In the genomic region with DNA sequence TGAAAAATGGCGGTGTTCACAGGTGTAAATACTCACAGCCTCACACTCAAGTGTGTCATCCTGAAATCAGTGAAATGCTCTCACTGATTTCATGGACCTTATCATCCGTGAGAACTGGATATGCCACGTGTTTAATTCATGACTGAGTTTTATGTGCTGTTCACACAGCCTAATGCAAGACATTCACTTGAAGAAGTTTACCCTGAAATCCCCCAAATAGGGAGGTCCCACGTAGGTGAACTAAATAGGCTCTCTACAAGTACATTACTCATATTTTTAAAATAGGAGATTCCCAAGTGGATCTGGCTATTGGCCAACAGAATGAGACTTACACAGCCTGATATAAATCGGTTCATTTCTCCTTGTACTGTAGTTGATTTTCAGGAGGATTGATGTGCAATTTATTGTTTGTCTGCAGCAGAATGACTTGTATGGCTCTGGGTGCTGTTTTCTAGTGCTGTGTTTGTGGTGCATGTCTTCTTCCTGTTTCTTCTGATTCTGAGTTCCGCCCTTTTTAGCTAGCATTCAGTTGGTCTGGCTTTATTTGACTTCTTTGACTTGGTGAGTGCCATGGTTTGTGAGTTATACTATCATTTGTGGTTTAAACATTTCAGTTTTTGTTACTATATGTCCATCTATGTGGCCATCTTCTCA, we compare ENCODE assay signal across 9 cellular contexts. TPM values are rescaled to one million over a fixed set of nuclear protein-coding genes. Genes with fewer than 3 reads are reported as not detected.
DNase-seq lines count a peak whose midpoint lies in the region; ATAC-seq and TF ChIP-seq lines count a peak whose summit lies in the region.
"Had no signal": no experiment of that assay in that cellular context is flagged by ENCODE, and none has a peak within 500 bp of the region (broad histone marks: within the 10 kb centered on the region; RNA-seq: fewer than 3 reads in every experiment).

No MANE protein-coding gene starts in this region.

- H3K27ac ChIP-seq in CD4-positive, alpha-beta T cell (ENCODE audit: low read depth, low read length) = no peak overlapping the region
- H3K27ac ChIP-seq in suprapubic skin = no peak overlapping the region

- no peak for TF ChIP-seq EP300 in suprapubic skin (IDR thresholded peaks at IDR 0.05)

- no peak for TF ChIP-seq CTCF in activated B cell treated with CpG ODN at 0.5 μM for 24 hours (IDR thresholded peaks at IDR 0.05)
- no peak for TF ChIP-seq CTCF in progenitor cell of endocrine pancreas (IDR thresholded peaks at IDR 0.05; ENCODE audit: unreplicated experiment)
- TF ChIP-seq CTCF in CD4-positive, alpha-beta T cell (IDR thresholded peaks at IDR 0.05) = no peak
- no peak for TF ChIP-seq CTCF in suprapubic skin (IDR thresholded peaks at IDR 0.05)

- H3K4me3 Mint-ChIP-seq in activated B cell treated with CpG ODN at 0.5 μM for 24 hours (peak overlapping the region; percentile 71), progenitor cell of endocrine pancreas (ENCODE audit: low read depth) (no peak overlapping the region)
- H3K4me3 Mint-ChIP-seq in CD4-positive, alpha-beta T cell = no peak overlapping the region

- POLR2A ChIA-PET in activated B cell treated with CpG ODN at 0.5 μM for 24 hours (lab: Charles Lee) = interaction anchor here (0.5 to 2.7 kb wide), 10 partner anchors 8 to 44 kb away, joined by 3 to 31 read pairs (median 4); a partner anchor contains a TSS
- POLR2A ChIA-PET in CD4-positive, alpha-beta T cell (lab: Charles Lee) = no interaction called here

- peaks cover 37% of the 10 kb centered on the region for H3K4me1 ChIP-seq in suprapubic skin

- no peaks in the 10 kb centered on the region for H3K36me3 ChIP-seq in suprapubic skin

- H3K36me3 Mint-ChIP-seq in activated B cell treated with CpG ODN at 0.5 μM for 24 hours (ENCODE audit: low read depth) (peaks cover 15% of the 10 kb centered on the region), progenitor cell of endocrine pancreas (ENCODE audit: insufficient read depth) (peaks cover 11% of the 10 kb centered on the region)
- no peaks in the 10 kb centered on the region for H3K36me3 Mint-ChIP-seq in CD4-positive, alpha-beta T cell (ENCODE audit: low read depth)

- no peak overlapping the region for H3K4me3 ChIP-seq in suprapubic skin

- H3K27ac Mint-ChIP-seq in activated B cell treated with CpG ODN at 0.5 μM for 24 hours = peak overlapping the region; percentile 85
- H3K27ac Mint-ChIP-seq in progenitor cell of endocrine pancreas = peak overlapping the region; percentile 29
- H3K27ac Mint-ChIP-seq in CD4-positive, alpha-beta T cell = no peak overlapping the region

- peaks cover 88% of the 10 kb centered on the region for H3K4me1 Mint-ChIP-seq in activated B cell treated with CpG ODN at 0.5 μM for 24 hours
- H3K4me1 Mint-ChIP-seq in progenitor cell of endocrine pancreas (ENCODE audit: low read depth) = peaks cover 23% of the 10 kb centered on the region
- H3K4me1 Mint-ChIP-seq in CD4-positive, alpha-beta T cell (ENCODE audit: low read depth) = peaks cover 13% of the 10 kb centered on the region

- WGBS in suprapubic skin = 49% methylated on average over 6 of the region's 6 CpGs

- intact Hi-C loops in activated B cell treated with CpG ODN at 0.5 μM for 24 hours (cut with micrococcal nuclease) = loop anchor here (1.0 to 2.0 kb wide), 3 partner anchors 12 to 37 kb away; no protein-coding TSS in a partner anchor
- intact Hi-C loops in CD4-positive, alpha-beta T cell (cut with DNase I, micrococcal nuclease) = no loop called here

- H3K9me3 ChIP-seq in CD4-positive, alpha-beta T cell (ENCODE audit: control insufficient read depth, low read length) = no peaks in the 10 kb centered on the region
- no peaks in the 10 kb centered on the region for H3K9me3 ChIP-seq in suprapubic skin

- H3K27me3 ChIP-seq in CD4-positive, alpha-beta T cell (ENCODE audit: control insufficient read depth, insufficient read depth, low read length) = no peaks in the 10 kb centered on the region
- H3K27me3 ChIP-seq in suprapubic skin = no peaks in the 10 kb centered on the region

- H3K27me3 Mint-ChIP-seq in activated B cell treated with CpG ODN at 0.5 μM for 24 hours = no peaks in the 10 kb centered on the region
- no peaks in the 10 kb centered on the region for H3K27me3 Mint-ChIP-seq in progenitor cell of endocrine pancreas
- peaks cover 15% of the 10 kb centered on the region for H3K27me3 Mint-ChIP-seq in CD4-positive, alpha-beta T cell

- DNase-seq in activated B cell treated with CpG ODN at 0.5 μM for 24 hours (no peak), progenitor cell of endocrine pancreas (ENCODE audit: low spot score, unreplicated experiment) (no peak), suprapubic skin (ENCODE audit: low spot score in 2 of 2) (no peak)
- no peak for DNase-seq in CD4-positive, alpha-beta T cell
- no peak for DNase-seq in activated CD4-positive, alpha-beta T cell treated with anti-CD3 and anti-CD28 coated beads for 4 hours
- DNase-seq: activated CD4-positive, CD25-positive, alpha-beta regulatory T cell; stimulated activated CD4-positive, alpha-beta T cell treated with anti-CD3 and anti-CD28 coated beads, Interleukin-4, amount 100 ng/mL, for 1 hour had no signal

- CTCF ChIA-PET in activated B cell treated with CpG ODN at 0.5 μM for 24 hours (lab: Charles Lee) = interaction anchor here (1.5 to 1.7 kb wide), 2 partner anchors 11 to 23 kb away, joined by 4 to 5 read pairs; no protein-coding TSS in a partner anchor
- CTCF ChIA-PET in CD4-positive, alpha-beta T cell (lab: Charles Lee) = no interaction called here

- peaks cover 5% of the 10 kb centered on the region for H3K9me3 Mint-ChIP-seq in activated B cell treated with CpG ODN at 0.5 μM for 24 hours
- H3K9me3 Mint-ChIP-seq in progenitor cell of endocrine pancreas (ENCODE audit: low read depth) = peaks cover 13% of the 10 kb centered on the region
- peaks cover 1% of the 10 kb centered on the region for H3K9me3 Mint-ChIP-seq in CD4-positive, alpha-beta T cell

- ATAC-seq in GM18873 (IDR thresholded peaks at IDR 0.05; ENCODE audit: low FRiP score, unreplicated experiment) (peak; percentile 38), HG02870 (IDR thresholded peaks at IDR 0.05; ENCODE audit: unreplicated experiment) (peak; percentile 21), activated B cell treated with CpG ODN at 0.5 μM for 24 hours (ENCODE audit: low read depth) (peak; percentile 61)
- no peak for ATAC-seq in CD4-positive, alpha-beta T cell (ENCODE audit: poor library complexity)

- no peak for TF ChIP-seq POLR2A in suprapubic skin (IDR thresholded peaks at IDR 0.05)

RNA-seq across cellular contexts. Expression of a gene that starts 25.1 kb away (rescaled TPM):
- total RNA-seq in activated B cell treated with CpG ODN at 0.5 μM for 24 hours = 191 and 223 TPM in 2 replicates
- total RNA-seq in progenitor cell of endocrine pancreas = 163 and 168 TPM in 2 replicates
- 1 to 10 TPM; 4.1 to 6.5 TPM for total RNA-seq in CD4-positive, alpha-beta T cell
- total RNA-seq in suprapubic skin = 100 to 1,000 TPM in 1 of 4 donors, 10 to 100 TPM in 3; 62.7 to 159 (median 70.4) TPM

Comparison
In these comparisons a context has a peak if more than half of its experiments do, and no peak if none do; other contexts are left out.
1. RNA of a gene that starts 25.1 kb away (total RNA-seq): 191 to 223 TPM in activated B cell treated with CpG ODN at 0.5 μM for 24 hours, 163 to 168 TPM in progenitor cell of endocrine pancreas and 62.7 to 159 TPM in suprapubic skin; 4.1 to 6.5 TPM in CD4-positive, alpha-beta T cell; every median in the first group is over 4 times any median in the second.